In the genomic region with DNA sequence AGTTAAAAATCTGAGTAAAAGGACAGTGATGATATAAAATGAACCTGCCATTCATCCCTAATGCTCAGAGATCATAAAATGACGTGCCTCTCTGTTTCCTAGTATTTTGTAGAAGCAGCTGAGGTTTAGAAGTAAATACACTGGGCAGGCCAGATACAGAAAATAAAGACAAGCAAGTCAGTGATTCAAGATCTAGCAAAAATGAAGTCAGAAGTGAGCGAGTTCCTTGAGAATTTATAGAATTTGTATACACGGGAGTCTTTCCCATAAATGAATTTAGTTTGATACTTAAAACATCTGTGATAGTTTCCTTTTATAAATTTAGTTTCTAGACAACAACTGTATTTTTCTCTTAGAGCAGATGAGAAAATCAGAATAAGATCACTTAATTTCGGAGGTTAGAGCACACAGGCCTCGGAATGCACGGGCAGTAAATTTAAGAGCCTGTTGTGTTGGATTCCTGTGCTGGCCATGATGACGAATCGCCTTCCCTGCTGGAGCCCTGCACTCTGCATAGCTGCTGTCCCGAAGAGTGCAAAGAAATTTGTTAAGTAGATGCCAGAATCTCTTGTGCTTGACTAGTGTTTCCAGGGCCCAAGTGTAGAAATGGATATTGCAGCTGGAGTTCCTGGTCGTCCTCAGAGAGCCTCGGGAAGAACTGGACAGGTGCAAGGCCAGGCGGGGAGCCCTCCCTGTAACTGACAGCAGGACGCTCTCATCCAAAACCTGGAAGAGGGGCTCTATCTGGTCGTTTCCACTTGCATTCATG, we compare ENCODE assay signal across 9 cellular contexts.
DNase-seq lines count a peak whose midpoint lies in the region; ATAC-seq, FAIRE-seq and TF ChIP-seq lines count a peak whose summit lies in the region.
"Had no signal": no experiment of that assay in that cellular context is flagged by ENCODE, and none has a peak within 500 bp of the region (broad histone marks: within the 10 kb centered on the region; RNA-seq: fewer than 3 reads in every experiment).

No MANE protein-coding gene starts in this region.

- no peak for ATAC-seq in activated naive CD4-positive, alpha-beta T cell treated with anti-CD3 and anti-CD28 coated beads, Interleukin-2, amount 50 U/mL, for 72 hours
- peak; percentile 77 for ATAC-seq in aorta (ENCODE audit: low FRiP score)

- no peaks in the 10 kb centered on the region for H3K9me1 ChIP-seq in endothelial cell of umbilical vein (replicated peaks; ENCODE audit: control insufficient read depth, extremely low read depth, insufficient read depth, low read length)

- WGBS in aorta, 2 donors = 15 to 19% methylated on average over 14 of the region's 14 CpGs

- H3K79me2 ChIP-seq in endothelial cell of umbilical vein (ENCODE audit: control insufficient read depth, insufficient read depth, low read length) = peaks cover 85% of the 10 kb centered on the region

- intact Hi-C loops in endothelial cell of umbilical vein (cut with micrococcal nuclease) (loop anchor here (1.0 to 2.0 kb wide), 6 partner anchors 11 to 42 kb away; no protein-coding TSS in a partner anchor), aorta (cut with DNase I) (no loop called here)

- H3K4me3 ChIP-seq in endothelial cell of umbilical vein (replicated peaks in 1 of 3; ENCODE audit: insufficient read depth in 1 of 3, low read depth in 1 of 3, low read length in 3 of 3) (peak overlapping the region in 1 of 3 experiments; percentile 34), muscle layer of colon (ENCODE audit: low read depth in 1 of 2, low read length in 2 of 2) (peak overlapping the region; percentile 28 to 39), aorta (ENCODE audit: low read length in 2 of 2) (no peak overlapping the region)

- H3K27ac Mint-ChIP-seq in activated naive CD4-positive, alpha-beta T cell treated with anti-CD3 and anti-CD28 coated beads, Interleukin-2, amount 50 U/mL, for 72 hours = peak overlapping the region; percentile 22 to 40

- DNase-seq in activated naive CD4-positive, alpha-beta T cell treated with anti-CD3 and anti-CD28 coated beads, Interleukin-2, amount 50 U/mL, for 72 hours (ENCODE audit: low spot score in 2 of 2) = no peak
- no peak for DNase-seq in activated naive CD4-positive, alpha-beta T cell treated with anti-CD3 and anti-CD28 coated beads, Interleukin-2, amount 50 U/mL, for 16 hours
- peak; percentile 60 for DNase-seq in endothelial cell of umbilical vein (ENCODE audit: low read depth, low spot score)
- DNase-seq in aorta = peak in 1 of 2 donors; percentile 69
- no peak for DNase-seq in hippocampal formation (lab: John Stamatoyannopoulos, UW)
- no peak for DNase-seq in DMS114 treated with DMSO at 0.1 percent for 48 hours (lab: John Stamatoyannopoulos, UW; ENCODE audit: unreplicated experiment)
- no peak for DNase-seq in NCI-H2107 treated with DMSO at 0.1 percent for 48 hours (lab: John Stamatoyannopoulos, UW; ENCODE audit: unreplicated experiment)
- DNase-seq: stimulated activated CD4-positive, alpha-beta T cell treated with anti-CD3 and anti-CD28 coated beads, Interleukin-4, amount 100 ng/mL, for 1 hour had no signal

- H2AFZ ChIP-seq in endothelial cell of umbilical vein (ENCODE audit: low read depth, low read length) = no peak overlapping the region

- no peaks in the 10 kb centered on the region for H3K27me3 ChIP-seq in endothelial cell of umbilical vein (ENCODE audit: control insufficient read depth in 2 of 2, insufficient read depth in 2 of 2, low read length in 2 of 2)
- no peaks in the 10 kb centered on the region for H3K27me3 ChIP-seq in muscle layer of colon (ENCODE audit: control insufficient read depth in 1 of 2, insufficient read depth in 2 of 2, low read length in 2 of 2)
- no peaks in the 10 kb centered on the region for H3K27me3 ChIP-seq in aorta (ENCODE audit: control insufficient read depth in 1 of 2, insufficient read depth in 2 of 2, low read length in 1 of 2)

- dilution Hi-C loops in endothelial cell of umbilical vein (cut with MboI; ENCODE audit: extremely low pct_ligation_motif_present, low sequenced_read_pairs) = no loop called here

- H3K9me3 ChIP-seq in endothelial cell of umbilical vein (replicated peaks; ENCODE audit: control insufficient read depth, insufficient read depth, low read length) (no peaks in the 10 kb centered on the region), muscle layer of colon (ENCODE audit: low read length) (no peaks in the 10 kb centered on the region), aorta (ENCODE audit: control insufficient read depth, low read length) (no peaks in the 10 kb centered on the region)

- H3K4me2 ChIP-seq in endothelial cell of umbilical vein (ENCODE audit: insufficient read depth, low read length) = peak overlapping the region; percentile 85

- no peak for TF ChIP-seq POLR2A in endothelial cell of umbilical vein (IDR thresholded peaks at IDR 0.05; ENCODE audit: low read depth, low read length)

- no peak for TF ChIP-seq CTCF in endothelial cell of umbilical vein (IDR thresholded peaks at IDR 0.05; ENCODE audit: extremely low read depth in 1 of 2, insufficient read depth in 1 of 2, low read depth in 1 of 2, low read length in 2 of 2)

- H3K36me3 ChIP-seq in endothelial cell of umbilical vein (ENCODE audit: control insufficient read depth in 2 of 2, extremely low read depth in 1 of 2, insufficient read depth in 2 of 2, low read length in 2 of 2) (peaks cover 0 to 6% of the 10 kb centered on the region in 2 experiments), muscle layer of colon (ENCODE audit: insufficient read depth, low read length) (peaks cover 4% of the 10 kb centered on the region), aorta (ENCODE audit: control insufficient read depth in 1 of 2, insufficient read depth in 2 of 2, low read length in 1 of 2) (peaks cover 0 to 4% of the 10 kb centered on the region in 2 donors)

- FAIRE-seq in endothelial cell of umbilical vein (lab: Jason Lieb, UNC) = peak; percentile 68

- peak overlapping the region; percentile 57 for H3K9ac ChIP-seq in endothelial cell of umbilical vein (replicated peaks; ENCODE audit: extremely low read depth, insufficient read depth, low read length)
- H3K9ac ChIP-seq in muscle layer of colon (ENCODE audit: low read length) = peak overlapping the region; percentile 16

- H3K36me3 Mint-ChIP-seq in activated naive CD4-positive, alpha-beta T cell treated with anti-CD3 and anti-CD28 coated beads, Interleukin-2, amount 50 U/mL, for 72 hours = peaks cover 0 to 14% of the 10 kb centered on the region in 2 donors

- no TSS peak for BruUV-seq in endothelial cell of umbilical vein (replicated peaks; lab: Mats Ljungman, UMichigan)

- H4K20me1 ChIP-seq in endothelial cell of umbilical vein (replicated peaks; ENCODE audit: control insufficient read depth, extremely low read depth, insufficient read depth, low read length) = no peaks in the 10 kb centered on the region

- H3K27ac ChIP-seq in endothelial cell of umbilical vein (ENCODE audit: insufficient read depth, low read depth, low read length) = peak overlapping the region; percentile 57
- H3K27ac ChIP-seq in muscle layer of colon (ENCODE audit: low read depth, low read length) = peak overlapping the region; percentile 90
- peak overlapping the region in 1 of 2 donors; percentile 60 for H3K27ac ChIP-seq in aorta (ENCODE audit: low read depth in 1 of 2, low read length in 2 of 2)

- CTCF ChIA-PET in endothelial cell of umbilical vein (lab: Charles Lee) = interaction anchor here (0.6 to 2.1 kb wide), 17 partner anchors 10 to 202 kb away, joined by 3 to 15 read pairs (median 5); no protein-coding TSS in a partner anchor

- H3K4me1 ChIP-seq in endothelial cell of umbilical vein (ENCODE audit: control insufficient read depth, extremely low read depth, insufficient read depth, low read length) (peaks cover 26% of the 10 kb centered on the region), muscle layer of colon (ENCODE audit: insufficient read depth, low read length) (peaks cover 53% of the 10 kb centered on the region), aorta (ENCODE audit: control insufficient read depth in 1 of 2, insufficient read depth in 2 of 2, low read length in 2 of 2) (peaks cover 0 to 2% of the 10 kb centered on the region in 2 donors)

- POLR2A ChIA-PET in endothelial cell of umbilical vein (lab: Charles Lee) = no interaction called here

- H3K9me3 Mint-ChIP-seq in activated naive CD4-positive, alpha-beta T cell treated with anti-CD3 and anti-CD28 coated beads, Interleukin-2, amount 50 U/mL, for 72 hours = no peaks in the 10 kb centered on the region

TF ChIP-seq in endothelial cell of umbilical vein, 7 proteins besides CTCF, POLR2A, EP300 and RAD21:
- no peak for TF ChIP-seq MYC (IDR thresholded peaks at IDR 0.05; ENCODE audit: low read depth, low read length)
- no peak for TF ChIP-seq EZH2 (IDR thresholded peaks at IDR 0.05; ENCODE audit: borderline replicate concordance, low read depth, low read length, severe bottlenecking)

Comparison
In these comparisons a context has a peak if more than half of its experiments do, and no peak if none do; other contexts are left out.
1. H3K4me3 ChIP-seq: peak in muscle layer of colon (2 of 2); none in aorta (0 of 2).